34 cellular contexts compared by ENCODE assay signal in genomic region chr1:62187548-62187947, GRCh38. TPM values are rescaled to one million over a fixed set of nuclear protein-coding genes. Genes with fewer than 3 reads are reported as not detected.
"Had no signal": no experiment of that assay in that cellular context is flagged by ENCODE, and none has a peak within 500 bp of the region (broad histone marks: within the 10 kb centered on the region; RNA-seq: fewer than 3 reads in every experiment).

No MANE protein-coding gene starts in this region.

- DNase-seq: activated CD4-positive, alpha-beta memory T cell treated with anti-CD3 and anti-CD28 coated beads, Interleukin-2, amount 10 ng/mL, durations not matched to agents 7 days and 5 days; activated CD4-positive, alpha-beta T cell treated with anti-CD3 and anti-CD28 coated beads for 36 hours; activated CD4-positive, alpha-beta T cell treated with anti-CD3 and anti-CD28 coated beads, Interleukin-2, amount 10 ng/mL, durations not matched to agents 7 days and 5 days; activated CD4-positive, alpha-beta T cell treated with anti-CD3 and anti-CD28 coated beads, Interleukin-2, amount 50 U/mL, for 4 hours; activated CD4-positive, CD25-positive, alpha-beta regulatory T cell; activated CD4-positive, CD25-positive, alpha-beta regulatory T cell treated with anti-CD3 and anti-CD28 coated beads, Interleukin-2, amount 50 U/mL, for 72 hours; activated effector memory CD4-positive, alpha-beta T cell treated with anti-CD3 and anti-CD28 coated beads, Interleukin-2, amount 50 U/mL, for 16 hours; activated naive CD4-positive, alpha-beta T cell treated with anti-CD3 and anti-CD28 coated beads for 36 hours; activated naive CD8-positive, alpha-beta T cell treated with anti-CD3 and anti-CD28 coated beads for 36 hours; activated naive CD8-positive, alpha-beta T cell treated with anti-CD3 and anti-CD28 coated beads, Interleukin-2, amount 50 U/mL, for 24 hours; activated T-cell treated with anti-CD3 and anti-CD28 coated beads, Interleukin-2, amount 50 U/mL, for 1 hour; activated T-cell treated with anti-CD3 and anti-CD28 coated beads, Interleukin-2, amount 50 U/mL, for 48 hours; adrenal gland; amygdala; dorsolateral prefrontal cortex; effector memory CD4-positive, alpha-beta T cell; erythroblast; foreskin keratinocyte; T-helper 2 cell had no signal

- H3K9me3 ChIP-seq: adrenal gland, ascending aorta, breast epithelium, esophagus muscularis mucosa, gastroesophageal sphincter had no signal

- H3K4me3 Mint-ChIP-seq: activated CD4-positive, alpha-beta memory T cell treated with anti-CD3 and anti-CD28 coated beads, Interleukin-2, amount 10 ng/mL, durations not matched to agents 7 days and 5 days; activated CD4-positive, alpha-beta T cell treated with anti-CD3 and anti-CD28 coated beads for 36 hours; activated CD4-positive, alpha-beta T cell treated with anti-CD3 and anti-CD28 coated beads, Interleukin-2, amount 10 ng/mL, durations not matched to agents 7 days and 5 days; activated naive CD4-positive, alpha-beta T cell treated with anti-CD3 and anti-CD28 coated beads for 36 hours; activated naive CD4-positive, alpha-beta T cell treated with anti-CD3 and anti-CD28 coated beads, Interleukin-2, amount 50 U/mL, for 24 hours; activated naive CD8-positive, alpha-beta T cell treated with anti-CD3 and anti-CD28 coated beads for 36 hours; activated naive CD8-positive, alpha-beta T cell treated with anti-CD3 and anti-CD28 coated beads, Interleukin-2, amount 50 U/mL, for 24 hours; activated T-helper 1 cell treated with anti-CD3 and anti-CD28 coated beads, Interleukin-12 subunit alpha, Interleukin-12 subunit beta, Interleukin-2, Interleukin-4 antibody, amounts not matched to agents 30 ng/mL and 10 ng/mL and 1 ng/mL, durations not matched to agents 14 hours and 24 hours and 36 hours; brain; central memory CD8-positive, alpha-beta T cell; dendritic cell treated with granulocyte-macrophage colony-stimulating factor and Interleukin-4, amounts not matched to agents 40 ng/mL and 50 ng/mL, for 4 days had no signal

- H3K36me3 Mint-ChIP-seq: activated naive CD4-positive, alpha-beta T cell treated with anti-CD3 and anti-CD28 coated beads, Interleukin-2, amount 50 U/mL, for 24 hours; activated naive CD8-positive, alpha-beta T cell treated with anti-CD3 and anti-CD28 coated beads for 36 hours; brain had no signal

- H3K27ac ChIP-seq: adrenal gland, ascending aorta, breast epithelium, cardiac muscle cell, coronary artery, dorsolateral prefrontal cortex, esophagus muscularis mucosa, foreskin keratinocyte, gastroesophageal sphincter had no signal

- H3K4me3 ChIP-seq: adrenal gland, ascending aorta, breast epithelium, cardiac muscle cell, coronary artery, dorsolateral prefrontal cortex, esophagus muscularis mucosa, gastroesophageal sphincter had no signal

- H3K27me3 ChIP-seq: adrenal gland, ascending aorta, breast epithelium, cardiac muscle cell, foreskin keratinocyte had no signal

- H3K27ac Mint-ChIP-seq: activated CD4-positive, alpha-beta memory T cell treated with anti-CD3 and anti-CD28 coated beads, Interleukin-2, amount 10 ng/mL, durations not matched to agents 7 days and 5 days; activated CD4-positive, alpha-beta T cell treated with anti-CD3 and anti-CD28 coated beads for 36 hours; activated CD4-positive, alpha-beta T cell treated with anti-CD3 and anti-CD28 coated beads, Interleukin-2, amount 10 ng/mL, durations not matched to agents 7 days and 5 days; activated naive CD4-positive, alpha-beta T cell treated with anti-CD3 and anti-CD28 coated beads for 36 hours; activated naive CD4-positive, alpha-beta T cell treated with anti-CD3 and anti-CD28 coated beads, Interleukin-2, amount 50 U/mL, for 24 hours; activated naive CD8-positive, alpha-beta T cell treated with anti-CD3 and anti-CD28 coated beads for 36 hours; activated naive CD8-positive, alpha-beta T cell treated with anti-CD3 and anti-CD28 coated beads, Interleukin-2, amount 50 U/mL, for 24 hours; activated T-helper 1 cell treated with anti-CD3 and anti-CD28 coated beads, Interleukin-12 subunit alpha, Interleukin-12 subunit beta, Interleukin-2, Interleukin-4 antibody, amounts not matched to agents 30 ng/mL and 10 ng/mL and 1 ng/mL, durations not matched to agents 14 hours and 24 hours and 36 hours; activated T-helper 2 cell treated with anti-CD3 and anti-CD28 coated beads, Interferon-gamma antibody, Interleukin-2, Interleukin-4, amounts not matched to agents 10 μg/mL and 5 μg/mL and 100 μg/mL, durations not matched to agents 14 hours and 24 hours and 36 hours; brain; dendritic cell treated with granulocyte-macrophage colony-stimulating factor and Interleukin-4, amounts not matched to agents 40 ng/mL and 50 ng/mL, for 4 days had no signal

- H3K27me3 Mint-ChIP-seq: activated CD4-positive, alpha-beta memory T cell treated with anti-CD3 and anti-CD28 coated beads, Interleukin-2, amount 10 ng/mL, durations not matched to agents 7 days and 5 days; activated CD4-positive, alpha-beta T cell treated with anti-CD3 and anti-CD28 coated beads for 36 hours; activated CD4-positive, alpha-beta T cell treated with anti-CD3 and anti-CD28 coated beads, Interleukin-2, amount 10 ng/mL, durations not matched to agents 7 days and 5 days; dendritic cell treated with granulocyte-macrophage colony-stimulating factor and Interleukin-4, amounts not matched to agents 40 ng/mL and 50 ng/mL, for 4 days had no signal

- H3K9me3 Mint-ChIP-seq: activated CD4-positive, alpha-beta memory T cell treated with anti-CD3 and anti-CD28 coated beads, Interleukin-2, amount 10 ng/mL, durations not matched to agents 7 days and 5 days; activated CD4-positive, alpha-beta T cell treated with anti-CD3 and anti-CD28 coated beads, Interleukin-2, amount 10 ng/mL, durations not matched to agents 7 days and 5 days; activated naive CD4-positive, alpha-beta T cell treated with anti-CD3 and anti-CD28 coated beads for 36 hours; activated naive CD4-positive, alpha-beta T cell treated with anti-CD3 and anti-CD28 coated beads, Interleukin-2, amount 50 U/mL, for 24 hours; activated naive CD8-positive, alpha-beta T cell treated with anti-CD3 and anti-CD28 coated beads for 36 hours; activated naive CD8-positive, alpha-beta T cell treated with anti-CD3 and anti-CD28 coated beads, Interleukin-2, amount 50 U/mL, for 24 hours; activated T-helper 1 cell treated with anti-CD3 and anti-CD28 coated beads, Interleukin-12 subunit alpha, Interleukin-12 subunit beta, Interleukin-2, Interleukin-4 antibody, amounts not matched to agents 30 ng/mL and 10 ng/mL and 1 ng/mL, durations not matched to agents 14 hours and 24 hours and 36 hours; activated T-helper 2 cell treated with anti-CD3 and anti-CD28 coated beads, Interferon-gamma antibody, Interleukin-2, Interleukin-4, amounts not matched to agents 10 μg/mL and 5 μg/mL and 100 μg/mL, durations not matched to agents 14 hours and 24 hours and 36 hours; central memory CD8-positive, alpha-beta T cell; dendritic cell treated with granulocyte-macrophage colony-stimulating factor and Interleukin-4, amounts not matched to agents 40 ng/mL and 50 ng/mL, for 4 days had no signal

- ATAC-seq: activated CD4-positive, alpha-beta T cell treated with anti-CD3 and anti-CD28 coated beads for 36 hours; activated naive CD8-positive, alpha-beta T cell treated with anti-CD3 and anti-CD28 coated beads, Interleukin-2, amount 50 U/mL, for 24 hours; foreskin keratinocyte; gastroesophageal sphincter had no signal

- H3K36me3 ChIP-seq: adrenal gland, ascending aorta, breast epithelium, cardiac muscle cell, esophagus muscularis mucosa, gastroesophageal sphincter had no signal

- H3K4me1 ChIP-seq: adrenal gland, ascending aorta, breast epithelium, esophagus muscularis mucosa, foreskin keratinocyte, gastroesophageal sphincter had no signal

- H3K4me1 Mint-ChIP-seq: activated CD4-positive, alpha-beta memory T cell treated with anti-CD3 and anti-CD28 coated beads, Interleukin-2, amount 10 ng/mL, durations not matched to agents 7 days and 5 days; activated CD4-positive, alpha-beta T cell treated with anti-CD3 and anti-CD28 coated beads for 36 hours; activated CD4-positive, alpha-beta T cell treated with anti-CD3 and anti-CD28 coated beads, Interleukin-2, amount 10 ng/mL, durations not matched to agents 7 days and 5 days; activated naive CD4-positive, alpha-beta T cell treated with anti-CD3 and anti-CD28 coated beads, Interleukin-2, amount 50 U/mL, for 24 hours; activated naive CD8-positive, alpha-beta T cell treated with anti-CD3 and anti-CD28 coated beads for 36 hours; activated naive CD8-positive, alpha-beta T cell treated with anti-CD3 and anti-CD28 coated beads, Interleukin-2, amount 50 U/mL, for 24 hours; central memory CD8-positive, alpha-beta T cell had no signal

RNA-seq across cellular contexts. Expression of gene L1TD1, which starts 7.1 kb away (rescaled TPM):
- total RNA-seq: activated CD4-positive, alpha-beta memory T cell treated with anti-CD3 and anti-CD28 coated beads, Interleukin-2, amount 10 ng/mL, durations not matched to agents 7 days and 5 days; activated CD4-positive, alpha-beta T cell treated with anti-CD3 and anti-CD28 coated beads, Interleukin-2, amount 10 ng/mL, durations not matched to agents 7 days and 5 days; activated naive CD4-positive, alpha-beta T cell treated with anti-CD3 and anti-CD28 coated beads for 36 hours; activated T-helper 1 cell treated with anti-CD3 and anti-CD28 coated beads, Interleukin-12 subunit alpha, Interleukin-12 subunit beta, Interleukin-2, Interleukin-4 antibody, amounts not matched to agents 30 ng/mL and 10 ng/mL and 1 ng/mL, durations not matched to agents 14 hours and 24 hours and 36 hours; activated T-helper 2 cell treated with anti-CD3 and anti-CD28 coated beads, Interferon-gamma antibody, Interleukin-2, Interleukin-4, amounts not matched to agents 10 μg/mL and 5 μg/mL and 100 μg/mL, durations not matched to agents 14 hours and 24 hours and 36 hours; ascending aorta; cerebellum; glomerular endothelial cell; T-helper 1 cell treated with Interleukin-12 subunit alpha and Interleukin-12 subunit beta and Interleukin-4 antibody, amounts not matched to agents 30 ng/mL and 1 ng/mL, for 36 hours had no signal
- polyA plus RNA-seq: cardiac muscle cell had no signal
